Comparison of ENCODE assay signal across 9 cellular contexts in the genomic region with DNA sequence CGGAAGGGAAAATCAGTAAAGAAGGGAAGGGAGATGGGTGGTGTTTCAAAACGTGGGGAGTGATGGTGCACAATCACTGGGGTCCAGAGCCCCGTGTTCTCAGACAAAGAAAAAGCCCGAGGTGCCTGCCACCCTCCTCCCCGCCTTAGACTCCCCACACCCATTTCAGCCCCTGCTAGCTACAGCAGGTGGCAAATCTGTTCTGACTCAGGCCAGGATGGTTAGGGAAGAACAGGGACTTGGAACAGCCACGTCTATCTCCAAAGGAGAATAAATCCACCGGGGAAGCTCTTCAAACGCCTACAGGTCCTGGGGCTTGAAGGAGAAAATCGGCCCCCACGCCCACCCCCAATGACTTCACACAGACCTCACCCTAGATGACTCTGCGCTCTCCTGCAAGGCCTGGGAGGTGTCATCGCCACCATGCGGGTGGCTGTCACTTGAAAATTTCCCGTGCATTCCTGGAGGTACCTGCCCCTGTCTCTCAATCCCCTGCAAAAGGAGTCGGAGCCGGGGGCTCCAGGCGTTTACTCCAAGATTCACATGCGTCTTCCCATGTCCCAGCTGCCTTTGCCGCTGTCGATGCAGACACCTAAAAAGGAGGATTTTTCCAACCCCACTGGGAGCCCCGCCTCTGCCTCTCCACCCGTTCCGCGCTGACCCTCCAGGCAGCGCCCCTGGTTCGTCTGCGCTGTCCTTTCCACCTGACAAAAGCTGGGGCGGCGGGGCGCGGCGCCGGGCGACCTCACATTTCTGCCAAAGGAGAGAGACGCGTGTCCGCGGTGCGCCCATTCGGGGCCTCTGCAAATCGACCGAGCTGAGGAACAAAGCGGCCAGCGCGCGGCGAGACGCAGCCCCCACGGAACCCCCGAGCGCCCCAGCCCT. TPM values are rescaled to one million over a fixed set of nuclear protein-coding genes. Genes with fewer than 3 reads are reported as not detected.
DNase-seq lines count a peak whose midpoint lies in the region; ATAC-seq, FAIRE-seq and TF ChIP-seq lines count a peak whose summit lies in the region.
"Had no signal": no experiment of that assay in that cellular context is flagged by ENCODE, and none has a peak within 500 bp of the region (broad histone marks: within the 10 kb centered on the region; RNA-seq: fewer than 3 reads in every experiment).

No MANE protein-coding gene starts in this region.

- no peak overlapping the region for H3K9ac ChIP-seq in SK-N-SH
- H3K9ac ChIP-seq in iPS-15b (ENCODE audit: low read depth, low read length) = no peak overlapping the region

- H3K9me2 ChIP-seq in SK-N-SH = no peaks in the 10 kb centered on the region

- H3K27me3 ChIP-seq in SK-N-SH (ENCODE audit: insufficient read depth) (peaks cover 32% of the 10 kb centered on the region), iPS-15b (ENCODE audit: control insufficient read depth, insufficient read depth, low read length) (peaks cover 67% of the 10 kb centered on the region), small intestine (ENCODE audit: control insufficient read depth in 2 of 2, insufficient read depth in 2 of 2, low read length in 2 of 2) (peaks cover 0 to 15% of the 10 kb centered on the region in 2 donors)

- no peaks in the 10 kb centered on the region for H3K9me3 ChIP-seq in SK-N-SH
- no peaks in the 10 kb centered on the region for H3K9me3 ChIP-seq in iPS-15b (ENCODE audit: control insufficient read depth, insufficient read depth, low read length)
- no peaks in the 10 kb centered on the region for H3K9me3 ChIP-seq in small intestine (ENCODE audit: control insufficient read depth, low read depth)

- WGBS in SK-N-SH (ENCODE audit: low lambda C conversion rate) = 22% methylated on average over 32 of the region's 51 CpGs
- 1 to 4% (median 4%) methylated on average over 50 to 51 of the region's 51 CpGs for WGBS in small intestine, 3 donors

- peaks cover 17% of the 10 kb centered on the region for H3K4me1 Mint-ChIP-seq in activated T-cell treated with anti-CD3 and anti-CD28 coated beads, Interleukin-2, amount 50 U/mL, for 72 hours (ENCODE audit: low read depth)

- peaks cover 8% of the 10 kb centered on the region in 2 donors for H3K9me3 Mint-ChIP-seq in activated T-cell treated with anti-CD3 and anti-CD28 coated beads, Interleukin-2, amount 50 U/mL, for 72 hours

- no peak; the same call in 2 of the 3 replicates for ATAC-seq in SK-N-SH treated with all-trans-retinoic acid at 6 μM for 48 hours
- peak; percentile 18 to 33 for ATAC-seq in activated T-cell treated with anti-CD3 and anti-CD28 coated beads, Interleukin-2, amount 50 U/mL, for 72 hours (replicated peaks in 1 of 2)

- peak overlapping the region; percentile 37; the same call in 1 of the 2 replicates for H3K4me2 ChIP-seq in SK-N-SH

- in situ Hi-C loops in GM13976 (cut with MboI; ENCODE audit: low sequenced_read_pairs, unreplicated experiment) = no loop called here

- H3K36me3 ChIP-seq in SK-N-SH (replicated peaks in 1 of 2; ENCODE audit: control insufficient read depth in 1 of 2, insufficient read depth in 2 of 2, low read length in 1 of 2) (no peaks in the 10 kb centered on the region), iPS-15b (ENCODE audit: control insufficient read depth, insufficient read depth, low read length) (no peaks in the 10 kb centered on the region), small intestine (ENCODE audit: control insufficient read depth in 2 of 2, insufficient read depth in 2 of 2, low read length in 2 of 2) (no peaks in the 10 kb centered on the region)

- no peak overlapping the region for H3K27ac ChIP-seq in SK-N-SH (ENCODE audit: low read depth in 2 of 2, low read length in 1 of 2)
- H3K27ac ChIP-seq in small intestine (ENCODE audit: low read depth in 1 of 2, low read length in 1 of 2) = no peak overlapping the region

- H4K20me1 ChIP-seq in SK-N-SH (ENCODE audit: insufficient read depth) = no peaks in the 10 kb centered on the region

- H3K36me3 Mint-ChIP-seq in activated T-cell treated with anti-CD3 and anti-CD28 coated beads, Interleukin-2, amount 50 U/mL, for 72 hours (ENCODE audit: insufficient read depth in 2 of 2) = peaks cover 7 to 10% of the 10 kb centered on the region in 2 donors

- H3K27me3 Mint-ChIP-seq in activated T-cell treated with anti-CD3 and anti-CD28 coated beads, Interleukin-2, amount 50 U/mL, for 72 hours (ENCODE audit: low read depth) = peaks cover 53% of the 10 kb centered on the region

- no peaks in the 10 kb centered on the region for H3F3A ChIP-seq in SK-N-SH (replicated peaks; ENCODE audit: insufficient read depth)

- TF ChIP-seq EP300 in SK-N-SH (IDR thresholded peaks at IDR 0.05; ENCODE audit: borderline replicate concordance in 1 of 2, low read depth in 1 of 2, low read length in 1 of 2) = no peak

- H2AFZ ChIP-seq in SK-N-SH (ENCODE audit: low read depth) = no peak overlapping the region

- no peak for TF ChIP-seq RAD21 in SK-N-SH (IDR thresholded peaks at IDR 0.05; ENCODE audit: low read length)

- H3K4me3 ChIP-seq in SK-N-SH (ENCODE audit: low read depth in 2 of 2, low read length in 1 of 2) (peak overlapping the region; percentile 19 to 46; a peak in 3 of 4 replicates), iPS-15b (ENCODE audit: low read depth, low read length) (peak overlapping the region; percentile 57), small intestine (ENCODE audit: low read depth in 1 of 2, low read length in 2 of 2) (peak overlapping the region; percentile 41 to 59)

- DNase-seq in SK-N-SH (no peak), small intestine (peak; percentile 21), GM13976 (ENCODE audit: low spot score) (no peak), AML-193 (lab: John Stamatoyannopoulos, UW) (no peak), GM03348 (ENCODE audit: low spot score) (no peak)
- DNase-seq in activated T-cell treated with anti-CD3 and anti-CD28 coated beads, Interleukin-2, amount 50 U/mL, for 72 hours = peak; percentile 8 to 14

- peak overlapping the region; percentile 89 to 92 for H3K4me3 Mint-ChIP-seq in activated T-cell treated with anti-CD3 and anti-CD28 coated beads, Interleukin-2, amount 50 U/mL, for 72 hours

- POLR2A ChIA-PET in SK-N-SH (lab: Yijun Ruan, JAX) = no interaction called here

- no peak for FAIRE-seq in small intestine (lab: Jason Lieb, UNC)
- FAIRE-seq: G401.6 had no signal

- CTCF ChIA-PET in SK-N-SH (lab: Yijun Ruan, JAX) = interaction anchor here (0.6 to 2.7 kb wide), 4 partner anchors 36 to 594 kb away, joined by 3 to 13 read pairs (median 4); no protein-coding TSS in a partner anchor

- no peak overlapping the region for H3K27ac Mint-ChIP-seq in activated T-cell treated with anti-CD3 and anti-CD28 coated beads, Interleukin-2, amount 50 U/mL, for 72 hours

- no peaks in the 10 kb centered on the region for H3K79me2 ChIP-seq in SK-N-SH (ENCODE audit: insufficient read depth)

- H3K4me1 ChIP-seq in SK-N-SH (ENCODE audit: control insufficient read depth in 1 of 2, insufficient read depth in 2 of 2, low read depth in 1 of 2, low read length in 1 of 2) (peaks cover 0 to 13% of the 10 kb centered on the region in 2 experiments; a peak in 1 of 4 replicates), iPS-15b (ENCODE audit: control insufficient read depth, insufficient read depth, low read length) (no peaks in the 10 kb centered on the region), small intestine (ENCODE audit: control insufficient read depth in 2 of 2, insufficient read depth in 1 of 2, low read depth in 1 of 2, low read length in 1 of 2) (peaks cover 0 to 5% of the 10 kb centered on the region in 2 donors)

- no peak for TF ChIP-seq CTCF in SK-N-SH (IDR thresholded peaks at IDR 0.05)
- TF ChIP-seq CTCF in GM13976 (IDR thresholded peaks at IDR 0.05; ENCODE audit: borderline replicate concordance, control extremely low read depth, extremely low read depth, insufficient read depth, missing control alignments) = no peak

TF ChIP-seq in SK-N-SH, 30 proteins besides CTCF, POLR2A, EP300 and RAD21:
- TF ChIP-seq MXI1 (IDR thresholded peaks at IDR 0.05; ENCODE audit: low read depth, low read length) (peak; percentile 16; the same call in 1 of the 2 replicates), NRF1 (IDR thresholded peaks at IDR 0.05; ENCODE audit: low read depth, low read length) (no peak)
TF ChIP-seq in SK-N-SH: peak in this region for 1.

TF ChIP-seq in SK-N-SH treated with all-trans-retinoic acid at 6 μM for 48 hours, 23 proteins besides CTCF, POLR2A, EP300 and RAD21:
- TF ChIP-seq, protein P1, sequence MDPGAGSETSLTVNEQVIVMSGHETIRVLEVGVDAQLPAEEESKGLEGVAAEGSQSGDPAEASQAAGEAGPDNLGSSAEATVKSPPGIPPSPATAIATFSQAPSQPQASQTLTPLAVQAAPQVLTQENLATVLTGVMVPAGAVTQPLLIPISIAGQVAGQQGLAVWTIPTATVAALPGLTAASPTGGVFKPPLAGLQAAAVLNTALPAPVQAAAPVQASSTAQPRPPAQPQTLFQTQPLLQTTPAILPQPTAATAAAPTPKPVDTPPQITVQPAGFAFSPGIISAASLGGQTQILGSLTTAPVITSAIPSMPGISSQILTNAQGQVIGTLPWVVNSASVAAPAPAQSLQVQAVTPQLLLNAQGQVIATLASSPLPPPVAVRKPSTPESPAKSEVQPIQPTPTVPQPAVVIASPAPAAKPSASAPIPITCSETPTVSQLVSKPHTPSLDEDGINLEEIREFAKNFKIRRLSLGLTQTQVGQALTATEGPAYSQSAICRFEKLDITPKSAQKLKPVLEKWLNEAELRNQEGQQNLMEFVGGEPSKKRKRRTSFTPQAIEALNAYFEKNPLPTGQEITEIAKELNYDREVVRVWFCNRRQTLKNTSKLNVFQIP (CRISPR knock-in tag; IDR thresholded peaks at IDR 0.05; ENCODE audit: borderline replicate concordance, low read depth) = no peak
- TF ChIP-seq ZNF70 (CRISPR knock-in tag; IDR thresholded peaks at IDR 0.05) (no peak), ZNF8 (CRISPR knock-in tag; IDR thresholded peaks at IDR 0.05) (no peak), GLIS3 (CRISPR knock-in tag; IDR thresholded peaks at IDR 0.05) (no peak)
- TF ChIP-seq, protein P2, sequence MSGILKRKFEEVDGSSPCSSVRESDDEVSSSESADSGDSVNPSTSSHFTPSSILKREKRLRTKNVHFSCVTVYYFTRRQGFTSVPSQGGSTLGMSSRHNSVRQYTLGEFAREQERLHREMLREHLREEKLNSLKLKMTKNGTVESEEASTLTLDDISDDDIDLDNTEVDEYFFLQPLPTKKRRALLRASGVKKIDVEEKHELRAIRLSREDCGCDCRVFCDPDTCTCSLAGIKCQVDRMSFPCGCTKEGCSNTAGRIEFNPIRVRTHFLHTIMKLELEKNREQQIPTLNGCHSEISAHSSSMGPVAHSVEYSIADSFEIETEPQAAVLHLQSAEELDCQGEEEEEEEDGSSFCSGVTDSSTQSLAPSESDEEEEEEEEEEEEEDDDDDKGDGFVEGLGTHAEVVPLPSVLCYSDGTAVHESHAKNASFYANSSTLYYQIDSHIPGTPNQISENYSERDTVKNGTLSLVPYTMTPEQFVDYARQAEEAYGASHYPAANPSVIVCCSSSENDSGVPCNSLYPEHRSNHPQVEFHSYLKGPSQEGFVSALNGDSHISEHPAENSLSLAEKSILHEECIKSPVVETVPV (CRISPR knock-in tag; IDR thresholded peaks at IDR 0.05) = no peak

RNA-seq across cellular contexts. Expression of a gene that starts 0.8 kb away (rescaled TPM):
- polyA plus RNA-seq in SK-N-SH (2012; rRNA removed) (0.13 TPM in 2 replicates), small intestine (10 to 100 TPM in 1 of 3 donors, 1 to 10 TPM in 2; 5.9 to 10.7 (median 6.9) TPM)
- polyA plus RNA-seq in SK-N-SH (2012; cell fraction: cytosol; rRNA removed) = 0.10 and 0.17 TPM in 2 replicates
- polyA plus RNA-seq in SK-N-SH (2012; cell fraction: nucleus; rRNA removed) = 0.11 TPM in 1 of 2 replicates, not detected in the other
- under 1 TPM; 0.38 to 0.63 TPM for total RNA-seq in activated T-cell treated with anti-CD3 and anti-CD28 coated beads, Interleukin-2, amount 50 U/mL, for 72 hours

Comparison
In these comparisons a context has a peak if more than half of its experiments do, and no peak if none do; other contexts are left out.
1. DNase-seq: peak in activated T-cell treated with anti-CD3 and anti-CD28 coated beads, Interleukin-2, amount 50 U/mL, for 72 hours (2 of 2) and small intestine (single experiment); none in SK-N-SH (single experiment), GM13976 (single experiment), AML-193 (0 of 2) and GM03348 (single experiment).
2. Peak in every context shown above with its lines, with median percentiles within 50 percentile points of each other: H3K4me3 ChIP-seq.